10 cellular contexts compared by ENCODE assay signal in the genomic region with DNA sequence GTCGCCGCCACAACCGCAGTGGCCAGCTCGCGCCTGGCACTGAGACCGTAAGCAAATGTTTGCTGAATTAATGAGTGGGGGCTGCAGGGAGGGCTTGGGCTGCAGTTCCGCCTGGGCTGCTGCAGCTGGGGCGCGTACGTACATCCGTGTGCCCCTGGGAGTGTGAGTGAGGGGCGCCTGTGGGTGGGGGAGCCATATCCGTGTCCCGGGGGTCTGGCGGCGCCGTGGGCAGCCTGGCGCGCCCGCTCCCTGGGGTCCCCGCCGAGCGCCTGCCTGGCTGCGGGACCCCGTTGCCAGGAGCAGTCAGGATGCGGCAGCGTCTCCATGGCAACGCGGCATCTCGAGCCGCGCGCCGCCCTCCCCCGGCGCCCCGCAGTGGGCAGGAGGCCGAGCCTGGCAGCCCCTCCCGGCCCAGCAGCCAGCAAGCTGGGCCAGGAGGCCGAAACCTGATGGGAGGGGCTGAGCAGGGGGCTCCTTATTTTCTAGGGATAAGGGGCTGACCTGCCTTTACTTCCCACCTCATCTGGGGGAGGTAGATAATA. TPM values are rescaled to one million over a fixed set of nuclear protein-coding genes. Genes with fewer than 3 reads are reported as not detected.
DNase-seq lines count a peak whose midpoint lies in the region; ATAC-seq, FAIRE-seq and TF ChIP-seq lines count a peak whose summit lies in the region.
"Had no signal": no experiment of that assay in that cellular context is flagged by ENCODE, and none has a peak within 500 bp of the region (broad histone marks: within the 10 kb centered on the region; RNA-seq: fewer than 3 reads in every experiment).

No MANE protein-coding gene starts in this region.

- POLR2A ChIA-PET in CD8-positive, alpha-beta memory T cell (lab: Charles Lee) = interaction anchor here (2.2 kb wide), 1 partner anchor 53 kb away, joined by 11 read pairs; no protein-coding TSS in a partner anchor
- POLR2A ChIA-PET in K562 (lab: Yijun Ruan, JAX) = interaction anchor here (1.1 to 1.5 kb wide), 2 partner anchors 12 to 128 kb away, joined by 3 to 7 read pairs; no protein-coding TSS in a partner anchor

- no peaks in the 10 kb centered on the region for H3K9me3 Mint-ChIP-seq in CD8-positive, alpha-beta memory T cell
- H3K9me3 Mint-ChIP-seq in IgD-negative memory B cell = no peaks in the 10 kb centered on the region
- no peaks in the 10 kb centered on the region for H3K9me3 Mint-ChIP-seq in osteocyte (ENCODE audit: unreplicated experiment)
- H3K9me3 Mint-ChIP-seq: T-cell had no signal

- WGBS in K562 (ENCODE audit: insufficient coverage, low coverage, missing lambda C conversion rate) = 53% methylated on average over 25 of the region's 40 CpGs

- H3K4me3 ChIP-seq in CD8-positive, alpha-beta memory T cell (ENCODE audit: low read length) = no peak overlapping the region
- no peak overlapping the region for H3K4me3 ChIP-seq in K562
- H3K4me3 ChIP-seq: MG63 had no signal

- no peak overlapping the region for H3K4me2 ChIP-seq in K562 (ENCODE audit: insufficient read depth, low read length)

- H3K27ac ChIP-seq in CD8-positive, alpha-beta memory T cell (ENCODE audit: low read depth, low read length) = no peak overlapping the region
- H3K27ac ChIP-seq in K562 (ENCODE audit: extremely low read depth, low read depth, low read length) = no peak overlapping the region

- H3K27me3 ChIP-seq in CD8-positive, alpha-beta memory T cell (ENCODE audit: insufficient read depth, low read length, poor library complexity, severe bottlenecking) = peaks cover 19% of the 10 kb centered on the region
- H3K27me3 ChIP-seq in K562 (ENCODE audit: control insufficient read depth in 2 of 2, insufficient read depth in 2 of 2, low read length in 2 of 2) = no peaks in the 10 kb centered on the region
- H3K27me3 ChIP-seq: MG63 had no signal

- no peak for TF ChIP-seq RAD21 in K562 (CRISPR knock-in tag; conservative IDR thresholded peaks at IDR 0.05 in 1 of 2, IDR thresholded peaks at IDR 0.05 in 1 of 2)

- H3K27ac Mint-ChIP-seq in CD8-positive, alpha-beta memory T cell = peak overlapping the region in 1 of 8 donors; percentile 29
- peak overlapping the region in 2 of 3 donors; percentile 31 to 73 for H3K27ac Mint-ChIP-seq in IgD-negative memory B cell
- H3K27ac Mint-ChIP-seq in osteocyte (ENCODE audit: unreplicated experiment) = no peak overlapping the region

- no peak for ATAC-seq in K562
- ATAC-seq: stimulated activated naive CD8-positive, alpha-beta T cell treated with anti-CD3 and anti-CD28 coated beads, Interleukin-15, Interleukin-2, amounts not matched to agents 100 U/mL and 50 U/mL, for 24 hours; T-cell had no signal

- H3K4me1 ChIP-seq in CD8-positive, alpha-beta memory T cell (ENCODE audit: insufficient read depth, low read length) = peaks cover 5% of the 10 kb centered on the region
- H3K4me1 ChIP-seq in K562 (replicated peaks in 1 of 2; ENCODE audit: control insufficient read depth in 2 of 2, insufficient read depth in 2 of 2, low read length in 2 of 2) = peaks cover 2 to 26% of the 10 kb centered on the region in 2 experiments; a peak in 3 of 5 replicates

- peak overlapping the region in 1 of 7 donors; percentile 32 for H3K4me3 Mint-ChIP-seq in CD8-positive, alpha-beta memory T cell
- H3K4me3 Mint-ChIP-seq in IgD-negative memory B cell (peak overlapping the region in 2 of 4 donors; percentile 26 to 88), osteocyte (ENCODE audit: unreplicated experiment) (no peak overlapping the region)

- H3K9me3 ChIP-seq in CD8-positive, alpha-beta memory T cell (ENCODE audit: low read length) = no peaks in the 10 kb centered on the region
- H3K9me3 ChIP-seq in K562 (replicated peaks; ENCODE audit: control insufficient read depth, insufficient read depth, low read depth, low read length) = no peaks in the 10 kb centered on the region
- H3K9me3 ChIP-seq: MG63 had no signal

- H3K27me3 Mint-ChIP-seq in CD8-positive, alpha-beta memory T cell = peaks cover 18 to 26% of the 10 kb centered on the region in 2 donors
- peaks cover 17% of the 10 kb centered on the region for H3K27me3 Mint-ChIP-seq in IgD-negative memory B cell
- no peaks in the 10 kb centered on the region for H3K27me3 Mint-ChIP-seq in osteocyte (ENCODE audit: unreplicated experiment)

- H3K9ac ChIP-seq in K562 (ENCODE audit: insufficient read depth in 1 of 2, low read depth in 2 of 2, low read length in 2 of 2) = no peak overlapping the region

- intact Hi-C loops in K562 (cut with micrococcal nuclease) = loop anchor here (2.0 to 10.0 kb wide), 2 partner anchors 54 to 340 kb away; no protein-coding TSS in a partner anchor

- FAIRE-seq in K562 (lab: Jason Lieb, UNC) = no peak
- FAIRE-seq in GM12891 (lab: Jason Lieb, UNC) = no peak

- H3K9me1 ChIP-seq in K562 (ENCODE audit: control insufficient read depth, insufficient read depth, low read length) = no peaks in the 10 kb centered on the region

- H3K79me2 ChIP-seq in K562 (ENCODE audit: control insufficient read depth, insufficient read depth, low read length) = no peaks in the 10 kb centered on the region

- peaks cover 11 to 18% (median 13%) of the 10 kb centered on the region in 3 donors for H3K4me1 Mint-ChIP-seq in CD8-positive, alpha-beta memory T cell
- peaks cover 9 to 23% (median 10%) of the 10 kb centered on the region in 3 donors for H3K4me1 Mint-ChIP-seq in IgD-negative memory B cell
- H3K4me1 Mint-ChIP-seq in osteocyte (ENCODE audit: unreplicated experiment) = peaks cover 32% of the 10 kb centered on the region

- H3K36me3 ChIP-seq in CD8-positive, alpha-beta memory T cell (ENCODE audit: insufficient read depth, low read length) = no peaks in the 10 kb centered on the region
- H3K36me3 ChIP-seq in K562 (ENCODE audit: control insufficient read depth, insufficient read depth, low read length) = no peaks in the 10 kb centered on the region
- H3K36me3 ChIP-seq: MG63 had no signal

- in situ Hi-C loops in K562 (cut with MboI) = loop anchor here (5.0 to 10.0 kb wide), 2 partner anchors 132 to 350 kb away; no protein-coding TSS in a partner anchor

- no peaks in the 10 kb centered on the region for H4K20me1 ChIP-seq in K562 (replicated peaks; ENCODE audit: control insufficient read depth, insufficient read depth, low read length)

- no peaks in the 10 kb centered on the region for H3K36me3 Mint-ChIP-seq in CD8-positive, alpha-beta memory T cell
- H3K36me3 Mint-ChIP-seq in IgD-negative memory B cell (no peaks in the 10 kb centered on the region), osteocyte (ENCODE audit: unreplicated experiment) (no peaks in the 10 kb centered on the region)
- H3K36me3 Mint-ChIP-seq: T-cell had no signal

- H2AFZ ChIP-seq in K562 (ENCODE audit: low read depth, low read length) = no peak overlapping the region

- no peak for TF ChIP-seq EP300 in K562 (IDR thresholded peaks at IDR 0.05; ENCODE audit: low read length)

- TF ChIP-seq POLR2A in K562 (conservative IDR thresholded peaks at IDR 0.05) (no peak), GM12891 (IDR thresholded peaks at IDR 0.05; ENCODE audit: low read depth, low read length) (no peak)

- no TSS peak for BruUV-seq in K562 (replicated peaks; lab: Mats Ljungman, UMichigan)

- TF ChIP-seq CTCF in K562 (IDR thresholded peaks at IDR 0.05 in 2 of 3, conservative IDR thresholded peaks at IDR 0.05 in 1 of 3; ENCODE audit: insufficient read depth in 2 of 3, low read depth in 1 of 3, low read length in 3 of 3) (no peak), osteocyte (IDR thresholded peaks at IDR 0.05) (no peak)

- DNase-seq in CD8-positive, alpha-beta memory T cell = peak; percentile 26 to 64 (median 35)
- DNase-seq in K562 (ENCODE audit: extremely low read depth in 1 of 4, low spot score in 3 of 4) (peak in 2 of 4 experiments; percentile 46 to 53), midbrain (lab: John Stamatoyannopoulos, UW) (peak; percentile 81), GM12891 (ENCODE audit: insufficient read length, low spot score) (no peak), osteocyte (ENCODE audit: extremely low spot score, unreplicated experiment) (no peak)
- no peak for DNase-seq in stimulated activated CD8-positive, alpha-beta memory T cell treated with anti-CD3 and anti-CD28 coated beads, Interleukin-4, amount 100 ng/mL, for 48 hours
- DNase-seq: MG63; stimulated activated naive CD8-positive, alpha-beta T cell treated with anti-CD3 and anti-CD28 coated beads, Interleukin-15, Interleukin-2, amounts not matched to agents 100 U/mL and 50 U/mL, for 24 hours had no signal

- CTCF ChIA-PET in CD8-positive, alpha-beta memory T cell (lab: Charles Lee) = interaction anchor here (1.0 to 6.3 kb wide), 6 partner anchors 8 to 247 kb away, joined by 3 to 189 read pairs (median 4); no protein-coding TSS in a partner anchor
- CTCF ChIA-PET in K562 (lab: Yijun Ruan, JAX; ENCODE audit: low intra/inter-chr PET ratio) = interaction anchor here (1.0 to 3.7 kb wide), 2 partner anchors 56 to 130 kb away, joined by 3 to 81 read pairs; no protein-coding TSS in a partner anchor

TF ChIP-seq in K562, 482 proteins besides CTCF, POLR2A, EP300 and RAD21 (continues in another document):
- TF ChIP-seq TFAM (CRISPR knock-in tag; conservative IDR thresholded peaks at IDR 0.05) (no peak), ZNF75A (CRISPR knock-in tag; IDR thresholded peaks at IDR 0.05) (no peak)

TF ChIP-seq in GM12891, 5 proteins besides CTCF, POLR2A, EP300 and RAD21 (continues in another document):
- TF ChIP-seq POU2F2 (IDR thresholded peaks at IDR 0.05; ENCODE audit: low read depth, low read length) = no peak

RNA-seq across cellular contexts. Expression of gene PSD2, which starts 31.3 kb away (rescaled TPM):
- total RNA-seq in CD8-positive, alpha-beta memory T cell = not detected
- 0.12 TPM for polyA plus RNA-seq in CD8-positive, alpha-beta memory T cell
- polyA plus RNA-seq in IgD-negative memory B cell = not detected
- 0.09 TPM in 2 replicates for total RNA-seq in K562 (2011; cell fraction: chromatin; rRNA removed; ENCODE audit: low replicate concordance)
- total RNA-seq in K562 (2011; cell fraction: nucleolus; rRNA removed) = under 0.01 TPM in 1 of 2 replicates, not detected in the other
- total RNA-seq in K562 (2011; cell fraction: nucleoplasm; rRNA removed) = not detected in 2 replicates
- total RNA-seq in K562 (2014; rRNA removed) = 0.09 TPM in 1 of 2 replicates, not detected in the other
- not detected in 2 replicates for total RNA-seq in K562 (2014; rRNA removed; fragmentation: Illumina TruSeq; extraction: Trizol)
- not detected in 2 replicates for total RNA-seq in K562 (2015; rRNA removed; fragmentation: Illumina TruSeq; extraction: Trizol)
- 0.04 and 0.07 TPM in 2 replicates for total RNA-seq in K562 (2021)
- 0.04 and 0.11 TPM in 2 replicates for polyA plus RNA-seq in K562 (2011; rRNA removed)
- polyA plus RNA-seq in K562 (2011; cell fraction: cytosol; rRNA removed) = 0.09 TPM in 1 of 2 replicates, not detected in the other
- 0.18 and 0.29 TPM in 2 replicates for polyA plus RNA-seq in K562 (2011; cell fraction: nucleus; rRNA removed)
- polyA plus RNA-seq in K562 (2012) = 0.01 and 0.06 TPM in 2 replicates
- polyA plus RNA-seq in K562 (2014; fragmentation: Illumina TruSeq; extraction: Trizol) = 0.01 TPM in 1 of 2 replicates, not detected in the other
- polyA plus RNA-seq in K562 (2014; fragmentation: Nextera tagmentation; extraction: Ambion mirVana) = not detected
- 0.01 TPM in 1 of 2 replicates, not detected in the other for polyA plus RNA-seq in K562 (2014; rRNA removed)
- polyA minus RNA-seq in K562 (2011; rRNA and poly(A)+ RNA removed) = 0.03 TPM in 1 of 2 replicates, not detected in the other
- polyA minus RNA-seq in K562 (2011; cell fraction: cytosol; rRNA and poly(A)+ RNA removed) = not detected in 2 replicates
- polyA minus RNA-seq in K562 (2011; cell fraction: nucleus; rRNA and poly(A)+ RNA removed) = 0.11 TPM in 1 of 2 replicates, not detected in the other
- polyA plus RNA-seq in GM12891 (2012; ENCODE audit: low read depth, missing spikeins) = 0.08 TPM
- total RNA-seq in osteocyte = 0.57 and 0.62 TPM in 2 replicates

Comparison
In these comparisons a context has a peak if more than half of its experiments do, and no peak if none do; other contexts are left out.
1. DNase-seq: peak in CD8-positive, alpha-beta memory T cell (5 of 5) and midbrain (single experiment); none in stimulated activated CD8-positive, alpha-beta memory T cell treated with anti-CD3 and anti-CD28 coated beads, Interleukin-4, amount 100 ng/mL, for 48 hours (single experiment), GM12891 (single experiment) and osteocyte (single experiment).